ENCODE assay signal across 18 cellular contexts in genomic region chr2:127091148-127091547, GRCh38. TPM values are rescaled to one million over a fixed set of nuclear protein-coding genes. Genes with fewer than 3 reads are reported as not detected.
DNase-seq lines count a peak whose midpoint lies in the region; ATAC-seq and TF ChIP-seq lines count a peak whose summit lies in the region.
"Had no signal": no experiment of that assay in that cellular context is flagged by ENCODE, and none has a peak within 500 bp of the region (broad histone marks: within the 10 kb centered on the region; RNA-seq: fewer than 3 reads in every experiment).

No MANE protein-coding gene starts in this region.

- H3K79me2 ChIP-seq in osteoblast (ENCODE audit: insufficient read depth, low read length) (peaks cover 66% of the 10 kb centered on the region), OCI-LY7 (ENCODE audit: insufficient read depth, low read depth, low read length) (no peaks in the 10 kb centered on the region)

- no peak for TF ChIP-seq CTCF in CD4-positive, alpha-beta T cell (IDR thresholded peaks at IDR 0.05)
- TF ChIP-seq CTCF in dorsolateral prefrontal cortex (IDR thresholded peaks at IDR 0.05 in 54 of 56, conservative IDR thresholded peaks at IDR 0.05 in 2 of 56; ENCODE audit: low read depth in 1 of 56, partially characterized antibody in 56 of 56) (no peak), osteoblast (IDR thresholded peaks at IDR 0.05; ENCODE audit: extremely low read depth, low read depth, low read length) (no peak), OCI-LY7 (conservative IDR thresholded peaks at IDR 0.05; ENCODE audit: low read length) (no peak), foreskin fibroblast (IDR thresholded peaks at IDR 0.05; ENCODE audit: low read depth, low read length) (no peak)

- H3K27me3 ChIP-seq in CD4-positive, alpha-beta T cell (ENCODE audit: control insufficient read depth, insufficient read depth, low read length), result no peaks in the 10 kb centered on the region
- no peaks in the 10 kb centered on the region for H3K27me3 ChIP-seq in dorsolateral prefrontal cortex
- H3K27me3 ChIP-seq in osteoblast (ENCODE audit: insufficient read depth, low read length), result no peaks in the 10 kb centered on the region

- no peaks in the 10 kb centered on the region for H3K36me3 Mint-ChIP-seq in CD4-positive, alpha-beta T cell (ENCODE audit: low read depth)

- H2AFZ ChIP-seq in osteoblast (ENCODE audit: low read length) (no peak overlapping the region), OCI-LY7 (ENCODE audit: low read length) (no peak overlapping the region)

- CTCF ChIA-PET in CD4-positive, alpha-beta T cell (lab: Charles Lee), result no interaction called here
- CTCF ChIA-PET in OCI-LY7 (lab: Charles Lee; ENCODE audit: unreplicated experiment), result no interaction called here

- no peak for ATAC-seq in CD4-positive, alpha-beta T cell (ENCODE audit: poor library complexity)
- ATAC-seq in GM18867 (IDR thresholded peaks at IDR 0.05; ENCODE audit: unreplicated experiment), result no peak

- H3K36me3 ChIP-seq in osteoblast (ENCODE audit: insufficient read depth, low read length) (no peaks in the 10 kb centered on the region), OCI-LY7 (ENCODE audit: insufficient read depth, low read length) (no peaks in the 10 kb centered on the region)

- H3K9me3 ChIP-seq in CD4-positive, alpha-beta T cell (ENCODE audit: control insufficient read depth, low read length), result no peaks in the 10 kb centered on the region
- H3K9me3 ChIP-seq in osteoblast (ENCODE audit: low read depth, low read length) (no peaks in the 10 kb centered on the region), OCI-LY7 (ENCODE audit: low read length) (no peaks in the 10 kb centered on the region)

- no peak overlapping the region for H3K4me3 Mint-ChIP-seq in CD4-positive, alpha-beta T cell
- H3K4me3 Mint-ChIP-seq: H9 had no signal

- DNase-seq in CD4-positive, alpha-beta T cell, result no peak
- DNase-seq in dorsolateral prefrontal cortex, result no peak
- DNase-seq in osteoblast (ENCODE audit: insufficient read length, low spot score, missing footprints), result peak; percentile 49
- no peak for DNase-seq in substantia nigra (lab: John Stamatoyannopoulos, UW)
- DNase-seq in OCI-LY7 (ENCODE audit: low spot score), result no peak
- DNase-seq in foreskin fibroblast, result no peak
- DNase-seq: GDM1, H9, KG1, NCI-H1105 treated with DMSO at 0.1 percent for 48 hours, NCI-H187, NCI-H2227 treated with DMSO at 0.1 percent for 48 hours, NCI-H510A treated with DMSO at 0.1 percent for 48 hours, NCI-H774, OCI-M1, SHP77 treated with DMSO at 0.1 percent for 48 hours had no signal

- no TSS peak for BruUV-seq in OCI-LY7 (replicated peaks; lab: Mats Ljungman, UMichigan)

- peak overlapping the region in 1 of 59 donors; percentile 14 for H3K4me3 ChIP-seq in dorsolateral prefrontal cortex
- H3K4me3 ChIP-seq in osteoblast (ENCODE audit: insufficient read depth, low read length), result no peak overlapping the region
- no peak overlapping the region for H3K4me3 ChIP-seq in OCI-LY7 (ENCODE audit: low read depth, low read length, poor library complexity, severe bottlenecking)
- H3K4me3 ChIP-seq in foreskin fibroblast (ENCODE audit: low read depth in 1 of 2, low read length in 2 of 2), result no peak overlapping the region

- H3K27ac ChIP-seq in CD4-positive, alpha-beta T cell (ENCODE audit: low read depth, low read length), result no peak overlapping the region
- H3K27ac ChIP-seq in dorsolateral prefrontal cortex, result peak overlapping the region in 48 of 59 donors; percentile 12 to 99 (median 67)
- no peak overlapping the region for H3K27ac ChIP-seq in osteoblast (ENCODE audit: low read depth, low read length)
- peak overlapping the region; percentile 83 for H3K27ac ChIP-seq in substantia nigra (ENCODE audit: low read depth, low read length, poor library complexity, severe bottlenecking)
- no peak overlapping the region for H3K27ac ChIP-seq in OCI-LY7 (ENCODE audit: low read depth, low read length, poor library complexity, severe bottlenecking)
- H3K27ac ChIP-seq: C4-2B had no signal

- POLR2A ChIA-PET in CD4-positive, alpha-beta T cell (lab: Charles Lee), result no interaction called here
- POLR2A ChIA-PET in OCI-LY7 (lab: Charles Lee), result no interaction called here

- H3K27me3 Mint-ChIP-seq in CD4-positive, alpha-beta T cell, result no peaks in the 10 kb centered on the region

- peak overlapping the region; percentile 19 for H3K27ac Mint-ChIP-seq in CD4-positive, alpha-beta T cell

- H3K9me3 Mint-ChIP-seq in CD4-positive, alpha-beta T cell, result no peaks in the 10 kb centered on the region
- H3K9me3 Mint-ChIP-seq: H9 had no signal

- intact Hi-C loops in CD4-positive, alpha-beta T cell (cut with DNase I, micrococcal nuclease), result no loop called here
- intact Hi-C loops in dorsolateral prefrontal cortex (cut with DNase I), result no loop called here
- intact Hi-C loops in OCI-LY7 (cut with micrococcal nuclease; ENCODE audit: unreplicated experiment), result no loop called here

- H3K9me2 ChIP-seq in OCI-LY7 (ENCODE audit: insufficient read depth, low read length), result no peaks in the 10 kb centered on the region

- H3K4me1 ChIP-seq in osteoblast (ENCODE audit: insufficient read depth, low read length), result peaks cover 31% of the 10 kb centered on the region
- peaks cover 10% of the 10 kb centered on the region for H3K4me1 ChIP-seq in OCI-LY7 (ENCODE audit: insufficient read depth, low read length, poor library complexity, severe bottlenecking)

- H4K20me1 ChIP-seq in osteoblast (ENCODE audit: insufficient read depth, low read length) (peaks cover 30% of the 10 kb centered on the region), OCI-LY7 (ENCODE audit: insufficient read depth, low read length) (no peaks in the 10 kb centered on the region)

- peaks cover 4% of the 10 kb centered on the region for H3K4me1 Mint-ChIP-seq in CD4-positive, alpha-beta T cell (ENCODE audit: low read depth)

- no peak overlapping the region for H3K4me2 ChIP-seq in osteoblast (ENCODE audit: insufficient read depth, low read length)
- no peak overlapping the region for H3K4me2 ChIP-seq in OCI-LY7 (ENCODE audit: low read length)

RNA-seq across cellular contexts. Expression of gene BIN1, which starts 15.8 kb away (rescaled TPM):
- total RNA-seq in CD4-positive, alpha-beta T cell, result 100 to 1,000 TPM in 1 of 2 experiments, 10 to 100 TPM in 1; 98.8 to 104 TPM
- total RNA-seq in dorsolateral prefrontal cortex (100 to 1,000 TPM; 151 to 703 (median 290) TPM), osteoblast (83.7 and 85.4 TPM in 2 replicates), OCI-LY7 (2022) (9.8 and 14.1 TPM in 2 replicates)
- total RNA-seq in OCI-LY7 (2014; rRNA removed; shearing (Covaris generic)), result 1.5 and 3.0 TPM in 2 replicates

Comparison
In these comparisons a context has a peak if more than half of its experiments do, and no peak if none do; other contexts are left out.
1. H3K27ac ChIP-seq: peak in dorsolateral prefrontal cortex (48 of 59) and substantia nigra (single experiment); none in CD4-positive, alpha-beta T cell (single experiment), osteoblast (single experiment) and OCI-LY7 (single experiment).